ENCODE assay signal across 17 cellular contexts in the genomic region with DNA sequence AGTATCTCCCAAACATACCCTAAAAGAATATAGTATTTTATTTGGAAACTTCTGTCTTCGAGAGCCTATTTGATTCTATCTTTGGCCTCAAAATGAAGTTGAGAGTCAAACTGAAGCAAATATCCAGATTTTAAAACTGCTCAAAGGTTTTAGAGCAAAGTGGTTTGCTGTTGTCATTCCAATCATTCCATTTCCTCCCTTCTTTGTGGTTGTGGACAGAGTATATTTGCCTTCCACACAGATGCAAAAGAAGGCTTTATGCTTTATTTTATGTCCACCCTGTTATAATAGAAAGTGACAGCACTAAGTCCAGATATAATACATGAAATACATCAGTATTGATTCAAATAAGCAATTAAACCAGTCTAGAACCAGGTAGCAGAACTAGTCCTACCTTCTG. TPM values are rescaled to one million over a fixed set of nuclear protein-coding genes. Genes with fewer than 3 reads are reported as not detected.
DNase-seq lines count a peak whose midpoint lies in the region; ATAC-seq and TF ChIP-seq lines count a peak whose summit lies in the region.
"Had no signal": no experiment of that assay in that cellular context is flagged by ENCODE, and none has a peak within 500 bp of the region (broad histone marks: within the 10 kb centered on the region; RNA-seq: fewer than 3 reads in every experiment).

No MANE protein-coding gene starts in this region.

- H3K4me3 Mint-ChIP-seq in CD4-positive, CD25-positive, alpha-beta regulatory T cell, result no peak overlapping the region
- no peak overlapping the region for H3K4me3 Mint-ChIP-seq in GM23338
- peak overlapping the region in 2 of 10 donors; percentile 50 to 57 for H3K4me3 Mint-ChIP-seq in naive thymus-derived CD8-positive, alpha-beta T cell
- H3K4me3 Mint-ChIP-seq in type B pancreatic cell, result no peak overlapping the region
- H3K4me3 Mint-ChIP-seq: activated B cell treated with CpG ODN at 0.5 μM for 24 hours, nephron progenitor cell had no signal

- H3K9me3 Mint-ChIP-seq in CD4-positive, CD25-positive, alpha-beta regulatory T cell, result no peaks in the 10 kb centered on the region
- no peaks in the 10 kb centered on the region for H3K9me3 Mint-ChIP-seq in GM23338
- no peaks in the 10 kb centered on the region for H3K9me3 Mint-ChIP-seq in naive thymus-derived CD8-positive, alpha-beta T cell
- H3K9me3 Mint-ChIP-seq in type B pancreatic cell, result no peaks in the 10 kb centered on the region
- H3K9me3 Mint-ChIP-seq: activated B cell treated with CpG ODN at 0.5 μM for 24 hours had no signal

- no peak for DNase-seq in CD4-positive, CD25-positive, alpha-beta regulatory T cell
- DNase-seq in GM23338 (ENCODE audit: low spot score) (no peak), astrocyte of the cerebellum (ENCODE audit: low read depth) (peak; percentile 48), type B pancreatic cell (ENCODE audit: extremely low spot score, unreplicated experiment) (no peak), trophoblast cell (no peak)
- no peak for DNase-seq in naive thymus-derived CD8-positive, alpha-beta T cell
- no peak for DNase-seq in effector memory CD4-positive, alpha-beta T cell
- DNase-seq: activated B cell treated with CpG ODN at 0.5 μM for 24 hours, activated gamma-delta T cell, kidney, NCI-H1436 treated with DMSO at 0.1 percent for 48 hours, NCI-H524 treated with DMSO at 0.1 percent for 48 hours, nephron progenitor cell, testis had no signal

- no peaks in the 10 kb centered on the region for H3K9me3 ChIP-seq in CD4-positive, CD25-positive, alpha-beta regulatory T cell (ENCODE audit: control insufficient read depth in 2 of 2, low read length in 2 of 2)
- H3K9me3 ChIP-seq in trophoblast cell (ENCODE audit: insufficient read depth, low read depth, low read length), result no peaks in the 10 kb centered on the region
- H3K9me3 ChIP-seq in effector memory CD4-positive, alpha-beta T cell (ENCODE audit: control insufficient read depth, low read length), result no peaks in the 10 kb centered on the region
- H3K9me3 ChIP-seq: gastroesophageal sphincter, testis had no signal

- H2AK5ac ChIP-seq in trophoblast cell (ENCODE audit: low read length), result no peak overlapping the region

- H2BK120ac ChIP-seq in trophoblast cell (ENCODE audit: insufficient read depth, low read length, poor library complexity), result no peak overlapping the region

- no peak overlapping the region for H3K23ac ChIP-seq in trophoblast cell (ENCODE audit: low read length)

- H2BK5ac ChIP-seq in trophoblast cell (ENCODE audit: low read depth, low read length, poor library complexity), result no peak overlapping the region

- H3K27me3 ChIP-seq in CD4-positive, CD25-positive, alpha-beta regulatory T cell (ENCODE audit: control insufficient read depth, insufficient read depth, low read length), result no peaks in the 10 kb centered on the region
- H3K27me3 ChIP-seq in GM23338 (ENCODE audit: insufficient read depth) (no peaks in the 10 kb centered on the region), trophoblast cell (ENCODE audit: insufficient read depth, low read length) (no peaks in the 10 kb centered on the region)
- H3K27me3 ChIP-seq in effector memory CD4-positive, alpha-beta T cell (replicated peaks; ENCODE audit: control insufficient read depth, insufficient read depth, low read length, poor library complexity, severe bottlenecking), result no peaks in the 10 kb centered on the region
- H3K27me3 ChIP-seq: gastroesophageal sphincter, testis had no signal

- H2AFZ ChIP-seq in GM23338 (no peak overlapping the region), trophoblast cell (ENCODE audit: insufficient read depth, low read length, poor library complexity) (no peak overlapping the region)

- peaks cover 17 to 26% (median 23%) of the 10 kb centered on the region in 4 donors for H3K4me1 Mint-ChIP-seq in CD4-positive, CD25-positive, alpha-beta regulatory T cell
- H3K4me1 Mint-ChIP-seq in GM23338 (peaks cover 12% of the 10 kb centered on the region), type B pancreatic cell (ENCODE audit: unreplicated experiment) (no peaks in the 10 kb centered on the region)
- peaks cover 13 to 34% (median 32%) of the 10 kb centered on the region in 4 donors for H3K4me1 Mint-ChIP-seq in naive thymus-derived CD8-positive, alpha-beta T cell
- H3K4me1 Mint-ChIP-seq: nephron progenitor cell had no signal

- POLR2A ChIA-PET in naive thymus-derived CD8-positive, alpha-beta T cell (lab: Charles Lee), result interaction anchor here (0.6 to 2.3 kb wide), 10 partner anchors 9 to 93 kb away, joined by 3 to 23 read pairs (median 4); a partner anchor contains a TSS

- H4K12ac ChIP-seq in trophoblast cell (ENCODE audit: low read depth, low read length), result no peak overlapping the region

- H3F3A ChIP-seq in GM23338 (replicated peaks; ENCODE audit: low read depth), result no peaks in the 10 kb centered on the region

- no peak overlapping the region for H3K4me3 ChIP-seq in CD4-positive, CD25-positive, alpha-beta regulatory T cell (ENCODE audit: low read depth, low read length)
- H3K4me3 ChIP-seq in GM23338, result no peak overlapping the region
- no peak overlapping the region for H3K4me3 ChIP-seq in astrocyte of the cerebellum (ENCODE audit: low read depth, low read length)
- H3K4me3 ChIP-seq in trophoblast cell (ENCODE audit: low read depth, low read length), result no peak overlapping the region
- H3K4me3 ChIP-seq in effector memory CD4-positive, alpha-beta T cell (ENCODE audit: insufficient read depth, low read depth, low read length, poor library complexity, severe bottlenecking), result no peak overlapping the region
- H3K4me3 ChIP-seq: gastroesophageal sphincter, testis had no signal

- no peaks in the 10 kb centered on the region for H3K9me2 ChIP-seq in GM23338 (ENCODE audit: insufficient read depth)

- H4K8ac ChIP-seq in trophoblast cell (ENCODE audit: low read depth, low read length), result no peak overlapping the region

- H3K4me2 ChIP-seq in GM23338 (no peak overlapping the region), trophoblast cell (ENCODE audit: low read length) (no peak overlapping the region)

- H3K4ac ChIP-seq in trophoblast cell (ENCODE audit: low read depth, low read length), result no peak overlapping the region

- no peaks in the 10 kb centered on the region for H3K36me3 ChIP-seq in CD4-positive, CD25-positive, alpha-beta regulatory T cell (ENCODE audit: control insufficient read depth, insufficient read depth, low read length)
- H3K36me3 ChIP-seq in GM23338 (ENCODE audit: insufficient read depth), result no peaks in the 10 kb centered on the region
- H3K36me3 ChIP-seq in trophoblast cell (ENCODE audit: control insufficient read depth in 1 of 2, insufficient read depth in 2 of 2, low read length in 2 of 2), result no peaks in the 10 kb centered on the region
- H3K36me3 ChIP-seq in effector memory CD4-positive, alpha-beta T cell (ENCODE audit: control insufficient read depth, insufficient read depth, low read length), result no peaks in the 10 kb centered on the region
- H3K36me3 ChIP-seq: gastroesophageal sphincter had no signal

- H3K79me2 ChIP-seq in GM23338 (replicated peaks; ENCODE audit: insufficient read depth) (no peaks in the 10 kb centered on the region), trophoblast cell (ENCODE audit: control insufficient read depth, insufficient read depth, low read length, poor library complexity) (no peaks in the 10 kb centered on the region)

- TF ChIP-seq CTCF in GM23338 (conservative IDR thresholded peaks at IDR 0.05; ENCODE audit: low read depth in 2 of 2) (no peak), astrocyte of the cerebellum (IDR thresholded peaks at IDR 0.05; ENCODE audit: low read depth, low read length, missing control alignments) (no peak), type B pancreatic cell (conservative IDR thresholded peaks at IDR 0.05) (no peak)

- in situ Hi-C loops in astrocyte of the cerebellum (cut with HindIII; ENCODE audit: low sequenced_read_pairs), result no loop called here

- H3K18ac ChIP-seq in trophoblast cell (ENCODE audit: low read length), result no peak overlapping the region

- no peak overlapping the region for H3K27ac ChIP-seq in CD4-positive, CD25-positive, alpha-beta regulatory T cell (ENCODE audit: insufficient read depth, low read length, poor library complexity, severe bottlenecking)
- H3K27ac ChIP-seq in GM23338 (ENCODE audit: low read depth) (no peak overlapping the region), trophoblast cell (ENCODE audit: low read depth, low read length) (no peak overlapping the region)
- no peak overlapping the region for H3K27ac ChIP-seq in effector memory CD4-positive, alpha-beta T cell (ENCODE audit: insufficient read depth, low read length, poor library complexity, severe bottlenecking)
- H3K27ac ChIP-seq: gastroesophageal sphincter, testis had no signal

- H3K79me1 ChIP-seq in trophoblast cell (ENCODE audit: low read length), result no peaks in the 10 kb centered on the region

- no peak overlapping the region for H3K14ac ChIP-seq in trophoblast cell (ENCODE audit: low read length)

- WGBS in trophoblast cell (ENCODE audit: extremely low coverage, insufficient coverage, insufficient read length), result no CpG with 5 or more reads among the region's 1 CpG

- no peak overlapping the region for H3K9ac ChIP-seq in trophoblast cell (ENCODE audit: low read length)

- no peaks in the 10 kb centered on the region for H3K27me3 Mint-ChIP-seq in CD4-positive, CD25-positive, alpha-beta regulatory T cell
- no peaks in the 10 kb centered on the region for H3K27me3 Mint-ChIP-seq in GM23338 (ENCODE audit: insufficient read depth, low read depth, poor library complexity)
- no peaks in the 10 kb centered on the region for H3K27me3 Mint-ChIP-seq in naive thymus-derived CD8-positive, alpha-beta T cell
- H3K27me3 Mint-ChIP-seq in type B pancreatic cell, result no peaks in the 10 kb centered on the region
- H3K27me3 Mint-ChIP-seq: activated B cell treated with CpG ODN at 0.5 μM for 24 hours had no signal

- no peak for ATAC-seq in CD4-positive, CD25-positive, alpha-beta regulatory T cell (ENCODE audit: low read depth in 2 of 2)
- no peak for ATAC-seq in GM23338
- no peak for ATAC-seq in naive thymus-derived CD8-positive, alpha-beta T cell
- ATAC-seq in HG03460 (IDR thresholded peaks at IDR 0.05; ENCODE audit: unreplicated experiment), result no peak
- ATAC-seq: gastroesophageal sphincter had no signal

- no peaks in the 10 kb centered on the region for H3K36me3 Mint-ChIP-seq in CD4-positive, CD25-positive, alpha-beta regulatory T cell
- H3K36me3 Mint-ChIP-seq in GM23338 (ENCODE audit: low read depth) (no peaks in the 10 kb centered on the region), type B pancreatic cell (no peaks in the 10 kb centered on the region)
- H3K36me3 Mint-ChIP-seq in naive thymus-derived CD8-positive, alpha-beta T cell, result no peaks in the 10 kb centered on the region

- H3K4me1 ChIP-seq in CD4-positive, CD25-positive, alpha-beta regulatory T cell (ENCODE audit: control insufficient read depth, insufficient read depth, low read length, poor library complexity, severe bottlenecking), result peaks cover 20% of the 10 kb centered on the region
- no peaks in the 10 kb centered on the region for H3K4me1 ChIP-seq in GM23338 (ENCODE audit: insufficient read depth)
- H3K4me1 ChIP-seq in trophoblast cell (ENCODE audit: control insufficient read depth in 1 of 2, insufficient read depth in 2 of 2, low read length in 2 of 2), result no peaks in the 10 kb centered on the region
- H3K4me1 ChIP-seq in effector memory CD4-positive, alpha-beta T cell (ENCODE audit: control insufficient read depth, insufficient read depth, low read length, poor library complexity, severe bottlenecking), result peaks cover 11% of the 10 kb centered on the region
- H3K4me1 ChIP-seq: gastroesophageal sphincter, testis had no signal

- H4K91ac ChIP-seq in trophoblast cell (ENCODE audit: low read depth, low read length), result no peak overlapping the region

- H4K20me1 ChIP-seq in GM23338 (replicated peaks; ENCODE audit: insufficient read depth), result no peaks in the 10 kb centered on the region

- H2BK12ac ChIP-seq in trophoblast cell (ENCODE audit: low read length), result no peak overlapping the region

- peak overlapping the region; percentile 33 to 84 (median 76) for H3K27ac Mint-ChIP-seq in CD4-positive, CD25-positive, alpha-beta regulatory T cell
- H3K27ac Mint-ChIP-seq in GM23338, result 0 out of 2 replicates have a peak overlapping the region, but pooled peaks have one; percentile 40
- peak overlapping the region in 8 of 10 donors; percentile 35 to 98 (median 83) for H3K27ac Mint-ChIP-seq in naive thymus-derived CD8-positive, alpha-beta T cell
- no peak overlapping the region for H3K27ac Mint-ChIP-seq in type B pancreatic cell
- H3K27ac Mint-ChIP-seq: activated B cell treated with CpG ODN at 0.5 μM for 24 hours, nephron progenitor cell had no signal

RNA-seq across cellular contexts. Expression of a gene that starts 12.4 kb away (rescaled TPM):
- total RNA-seq in CD4-positive, CD25-positive, alpha-beta regulatory T cell, result 19.8 TPM
- 10 to 100 TPM; 10.8 to 30.5 (median 22.0) TPM for polyA plus RNA-seq in CD4-positive, CD25-positive, alpha-beta regulatory T cell
- not detected in 2 replicates for total RNA-seq in GM23338 (2014; rRNA removed; shearing (Covaris generic))
- not detected in 2 replicates for polyA plus RNA-seq in GM23338 (2016; fragmentation: Nextera tagmentation; extraction: Ambion mirVana)
- total RNA-seq in naive thymus-derived CD8-positive, alpha-beta T cell, result 1 to 10 TPM; 4.9 to 8.5 TPM
- polyA plus RNA-seq in naive thymus-derived CD8-positive, alpha-beta T cell, result 100 to 1,000 TPM in 1 of 3 donors, 10 to 100 TPM in 2; 10.1 to 227 (median 21.2) TPM
- not detected in 2 replicates for total RNA-seq in type B pancreatic cell (ENCODE audit: low replicate concordance)
- polyA plus RNA-seq in trophoblast cell (2013), result not detected in 2 replicates
- total RNA-seq: activated B cell treated with CpG ODN at 0.5 μM for 24 hours, dermis microvascular lymphatic vessel endothelial cell had no signal

RNA-seq across cellular contexts. Expression of a gene that starts 51.1 kb away (rescaled TPM):
- total RNA-seq in CD4-positive, CD25-positive, alpha-beta regulatory T cell, result 0.42 TPM
- under 1 TPM in 3 of 4 donors, not detected in 1; 0.25 to 0.68 (median 0.40) TPM for polyA plus RNA-seq in CD4-positive, CD25-positive, alpha-beta regulatory T cell
- 0.14 TPM in 1 of 2 replicates, not detected in the other for total RNA-seq in GM23338 (2014; rRNA removed; shearing (Covaris generic))
- not detected in 2 replicates for polyA plus RNA-seq in GM23338 (2016; fragmentation: Nextera tagmentation; extraction: Ambion mirVana)
- total RNA-seq in naive thymus-derived CD8-positive, alpha-beta T cell, result not detected
- under 1 TPM in 2 of 3 donors, not detected in 1; 0.11 to 0.59 TPM for polyA plus RNA-seq in naive thymus-derived CD8-positive, alpha-beta T cell
- total RNA-seq in type B pancreatic cell (ENCODE audit: low replicate concordance), result 0.17 and 0.29 TPM in 2 replicates
- not detected in 2 replicates for polyA plus RNA-seq in trophoblast cell (2013)
- total RNA-seq: activated B cell treated with CpG ODN at 0.5 μM for 24 hours had no signal
